Comparison of ENCODE assay signal across 10 cellular contexts in genomic region chr10:25820496-25821415, GRCh38.
A peak's percentile ranks its signal among the peaks of the same experiment; 100 is the strongest.
DNase-seq lines count a peak whose midpoint lies in the region; ATAC-seq, FAIRE-seq and TF ChIP-seq lines count a peak whose summit lies in the region.
"Had no signal": no experiment of that assay in that cellular context is flagged by ENCODE, and none has a peak within 500 bp of the region (broad histone marks: within the 10 kb centered on the region; RNA-seq: fewer than 3 reads in every experiment).

No MANE protein-coding gene starts in this region.

- DNase-seq in GM12891 (ENCODE audit: insufficient read length, low spot score), result no peak
- DNase-seq in NCI-H2227 treated with DMSO at 0.1 percent for 48 hours (lab: John Stamatoyannopoulos, UW), result peak; percentile 93
- DNase-seq in effector memory CD4-positive, alpha-beta T cell, result no peak
- DNase-seq in A172 (ENCODE audit: low spot score), result no peak
- no peak for DNase-seq in dermis blood vessel endothelial cell
- DNase-seq in stimulated activated CD4-positive, alpha-beta T cell treated with anti-CD3 and anti-CD28 coated beads, Interleukin-4, amount 100 ng/mL, for 24 hours, result no peak
- DNase-seq: activated CD8-positive, alpha-beta memory T cell treated with anti-CD3 and anti-CD28 coated beads, Interleukin-2, amount 50 U/mL, for 4 hours; SHP77 had no signal

- H3K27me3 ChIP-seq in BLaER1, result no peaks in the 10 kb centered on the region
- no peaks in the 10 kb centered on the region for H3K27me3 ChIP-seq in effector memory CD4-positive, alpha-beta T cell (replicated peaks; ENCODE audit: control insufficient read depth, insufficient read depth, low read length, poor library complexity, severe bottlenecking)

- no peak overlapping the region for H3K9ac ChIP-seq in BLaER1

- ATAC-seq in GM21526 (IDR thresholded peaks at IDR 0.05; ENCODE audit: low FRiP score, unreplicated experiment), result no peak

- no peaks in the 10 kb centered on the region for H3K9me3 ChIP-seq in BLaER1
- no peaks in the 10 kb centered on the region for H3K9me3 ChIP-seq in effector memory CD4-positive, alpha-beta T cell (ENCODE audit: control insufficient read depth, low read length)

- peak overlapping the region; percentile 22; the same call in 1 of the 2 replicates for H3K27ac ChIP-seq in BLaER1
- H3K27ac ChIP-seq in effector memory CD4-positive, alpha-beta T cell (ENCODE audit: insufficient read depth, low read length, poor library complexity, severe bottlenecking), result no peak overlapping the region

- H3K36me3 ChIP-seq in BLaER1, result no peaks in the 10 kb centered on the region
- no peaks in the 10 kb centered on the region for H3K36me3 ChIP-seq in effector memory CD4-positive, alpha-beta T cell (ENCODE audit: control insufficient read depth, insufficient read depth, low read length)

- H3K4me1 ChIP-seq in BLaER1, result peaks cover 35% of the 10 kb centered on the region
- no peaks in the 10 kb centered on the region for H3K4me1 ChIP-seq in effector memory CD4-positive, alpha-beta T cell (ENCODE audit: control insufficient read depth, insufficient read depth, low read length, poor library complexity, severe bottlenecking)

- TF ChIP-seq POLR2A in GM12891 (IDR thresholded peaks at IDR 0.05; ENCODE audit: low read depth, low read length), result no peak

- 0 out of 2 replicates have a peak overlapping the region, but pooled peaks have one; percentile 2 for H3K4me3 ChIP-seq in BLaER1
- H3K4me3 ChIP-seq in effector memory CD4-positive, alpha-beta T cell (ENCODE audit: insufficient read depth, low read depth, low read length, poor library complexity, severe bottlenecking), result peak overlapping the region; percentile 39

- H3K4me2 ChIP-seq in BLaER1, result peak overlapping the region; percentile 61

- H4K20me1 ChIP-seq in BLaER1, result no peaks in the 10 kb centered on the region

- FAIRE-seq in GM12891 (lab: Jason Lieb, UNC), result peak; percentile 51

TF ChIP-seq in GM12891, 5 proteins besides CTCF, POLR2A, EP300 and RAD21:
- no peak for TF ChIP-seq SPI1 (IDR thresholded peaks at IDR 0.05; ENCODE audit: low read depth, low read length)
- no peak for TF ChIP-seq PAX5 (IDR thresholded peaks at IDR 0.05; ENCODE audit: insufficient read depth, low read length, severe bottlenecking)
- TF ChIP-seq POLR2AphosphoS5 (IDR thresholded peaks at IDR 0.05; ENCODE audit: low read depth, low read length), result no peak
- no peak for TF ChIP-seq POU2F2 (IDR thresholded peaks at IDR 0.05; ENCODE audit: low read depth, low read length)
- TF ChIP-seq TAF1 (IDR thresholded peaks at IDR 0.05; ENCODE audit: low read depth, low read length), result no peak
TF ChIP-seq in GM12891: peak in this region for 0.
